ENCODE assay signal across 17 cellular contexts in the genomic region with DNA sequence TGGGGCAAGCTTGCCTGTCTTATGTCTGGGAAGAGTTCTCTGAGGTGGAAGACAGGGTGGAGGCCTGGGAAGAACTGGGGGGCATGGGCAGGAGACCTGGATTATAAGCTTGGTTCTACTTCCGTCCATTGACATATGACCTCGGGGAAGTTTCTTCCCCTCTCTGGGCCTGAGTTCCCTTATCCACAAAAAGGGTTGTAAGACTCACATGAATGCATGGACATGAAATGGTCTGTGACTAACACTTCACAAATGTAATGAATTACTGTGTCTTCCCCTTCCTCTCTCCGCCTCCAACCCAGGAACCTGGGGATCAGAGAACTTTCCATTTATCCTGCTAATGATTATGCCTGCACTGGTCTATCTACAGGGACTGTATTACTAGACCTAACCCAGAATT.
"Had no signal": no experiment of that assay in that cellular context is flagged by ENCODE, and none has a peak within 500 bp of the region (broad histone marks: within the 10 kb centered on the region; RNA-seq: fewer than 3 reads in every experiment).

No MANE protein-coding gene starts in this region.

- H3K27me3 ChIP-seq: colonic mucosa, ovary, thyroid gland, uterus had no signal

- H3K4me1 ChIP-seq: colonic mucosa, heart left ventricle, thyroid gland, uterus had no signal

- H3K36me3 ChIP-seq: colonic mucosa, heart left ventricle, ovary, thyroid gland, uterus had no signal

- H3K27ac Mint-ChIP-seq: activated CD4-positive, alpha-beta memory T cell treated with anti-CD3 and anti-CD28 coated beads for 36 hours; activated CD8-positive, alpha-beta memory T cell treated with anti-CD3 and anti-CD28 coated beads, Interleukin-2, amount 10 ng/mL, durations not matched to agents 7 days and 5 days; activated T-helper 2 cell treated with anti-CD3 and anti-CD28 coated beads, Interferon-gamma antibody, Interleukin-2, Interleukin-4, amounts not matched to agents 10 μg/mL and 5 μg/mL and 100 μg/mL, durations not matched to agents 14 hours and 24 hours and 36 hours; naive B cell; stimulated activated naive B cell treated with anti-CD40 and anti-IgM and Interleukin-4, amounts not matched to agents 10 μg/mL and 1 μg/mL and 100 μg/mL, for 72 hours had no signal

- H3K4me1 Mint-ChIP-seq: activated CD8-positive, alpha-beta memory T cell treated with anti-CD3 and anti-CD28 coated beads, Interleukin-2, amount 10 ng/mL, durations not matched to agents 7 days and 5 days; naive B cell; stimulated activated naive B cell treated with anti-CD40 and anti-IgM and Interleukin-4, amounts not matched to agents 10 μg/mL and 1 μg/mL and 100 μg/mL, for 72 hours had no signal

- H3K4me3 ChIP-seq: colonic mucosa, heart left ventricle, ovary, thyroid gland, uterus had no signal

- DNase-seq: activated CD4-positive, alpha-beta memory T cell treated with anti-CD3 and anti-CD28 coated beads for 36 hours; activated CD4-positive, alpha-beta T cell treated with anti-CD3 and anti-CD28 coated beads for 1 hour; activated CD8-positive, alpha-beta memory T cell treated with anti-CD3 and anti-CD28 coated beads, Interleukin-2, amount 10 ng/mL, durations not matched to agents 7 days and 5 days; activated naive CD4-positive, alpha-beta T cell treated with anti-CD3 and anti-CD28 coated beads, Interleukin-2, amount 50 U/mL, for 16 hours; activated T-cell treated with anti-CD3 and anti-CD28 coated beads, Interleukin-2, amount 50 U/mL, for 1 hour; colonic mucosa; foreskin fibroblast; heart left ventricle; mammary epithelial cell; naive B cell; ovary; stimulated activated CD4-positive, alpha-beta T cell treated with anti-CD3 and anti-CD28 coated beads, Interleukin-4, amount 100 ng/mL, for 1 hour; stimulated activated naive B cell treated with anti-CD40 and anti-IgM and Interleukin-4, amounts not matched to agents 10 μg/mL and 1 μg/mL and 100 μg/mL, for 72 hours; thyroid gland; uterus had no signal

- H3K9me3 ChIP-seq: colonic mucosa, heart left ventricle, ovary, thyroid gland, uterus had no signal

- H3K9me3 Mint-ChIP-seq: activated CD4-positive, alpha-beta memory T cell treated with anti-CD3 and anti-CD28 coated beads for 36 hours; activated T-helper 2 cell treated with anti-CD3 and anti-CD28 coated beads, Interferon-gamma antibody, Interleukin-2, Interleukin-4, amounts not matched to agents 10 μg/mL and 5 μg/mL and 100 μg/mL, durations not matched to agents 14 hours and 24 hours and 36 hours had no signal

- H3K27me3 Mint-ChIP-seq: activated CD4-positive, alpha-beta memory T cell treated with anti-CD3 and anti-CD28 coated beads for 36 hours; activated CD8-positive, alpha-beta memory T cell treated with anti-CD3 and anti-CD28 coated beads, Interleukin-2, amount 10 ng/mL, durations not matched to agents 7 days and 5 days had no signal

- H3K27ac ChIP-seq: colonic mucosa, heart left ventricle, ovary, thyroid gland, VCaP had no signal

- H3K36me3 Mint-ChIP-seq: activated CD4-positive, alpha-beta memory T cell treated with anti-CD3 and anti-CD28 coated beads for 36 hours; activated CD8-positive, alpha-beta memory T cell treated with anti-CD3 and anti-CD28 coated beads, Interleukin-2, amount 10 ng/mL, durations not matched to agents 7 days and 5 days; naive B cell had no signal

- H3K4me3 Mint-ChIP-seq: activated CD4-positive, alpha-beta memory T cell treated with anti-CD3 and anti-CD28 coated beads for 36 hours; activated CD8-positive, alpha-beta memory T cell treated with anti-CD3 and anti-CD28 coated beads, Interleukin-2, amount 10 ng/mL, durations not matched to agents 7 days and 5 days; naive B cell; stimulated activated naive B cell treated with anti-CD40 and anti-IgM and Interleukin-4, amounts not matched to agents 10 μg/mL and 1 μg/mL and 100 μg/mL, for 72 hours had no signal
